16 cellular contexts compared by ENCODE assay signal in genomic region chr7:2651847-2652735, GRCh38. TPM values are rescaled to one million over a fixed set of nuclear protein-coding genes. Genes with fewer than 3 reads are reported as not detected.
"Had no signal": no experiment of that assay in that cellular context is flagged by ENCODE, and none has a peak within 500 bp of the region (broad histone marks: within the 10 kb centered on the region; RNA-seq: fewer than 3 reads in every experiment).

No MANE protein-coding gene starts in this region.

- DNase-seq: activated CD8-positive, alpha-beta memory T cell treated with anti-CD3 and anti-CD28 coated beads, Interleukin-2, amount 50 U/mL, for 48 hours; activated naive CD4-positive, alpha-beta T cell; islet precursor cell; ovary; stimulated activated CD4-positive, alpha-beta T cell treated with anti-CD3 and anti-CD28 coated beads, Interleukin-15, amount 100 ng/mL, for 24 hours; stimulated activated CD4-positive, alpha-beta T cell treated with anti-CD3 and anti-CD28 coated beads, Interleukin-4, amount 100 ng/mL, for 4 hours; stomach; T-helper 9 cell; uterus had no signal

- H3K27ac ChIP-seq: breast epithelium, heart right ventricle, left lung, ovary, stomach, uterus, VCaP had no signal

- H3K4me3 ChIP-seq: breast epithelium, heart right ventricle, left lung, ovary, stomach, uterus had no signal

- H3K36me3 ChIP-seq: breast epithelium, ovary, uterus had no signal

- H3K27me3 ChIP-seq: breast epithelium, heart right ventricle, left lung, ovary, stomach, uterus had no signal

- ATAC-seq: activated CD4-positive, alpha-beta T cell treated with anti-CD3 and anti-CD28 coated beads for 36 hours; activated CD8-positive, alpha-beta T cell treated with anti-CD3 and anti-CD28 coated beads, Interleukin-2, amount 10 ng/mL, durations not matched to agents 7 days and 5 days; left lung had no signal

- H3K4me1 ChIP-seq: breast epithelium, heart right ventricle, stomach, uterus had no signal

- FAIRE-seq: frontal cortex had no signal

- H3K9me3 ChIP-seq: breast epithelium, heart right ventricle, left lung, ovary, stomach, uterus had no signal

RNA-seq across cellular contexts. Expression of gene AMZ1, which starts 35.9 kb away (rescaled TPM):
- total RNA-seq: activated CD8-positive, alpha-beta T cell treated with anti-CD3 and anti-CD28 coated beads, Interleukin-2, amount 10 ng/mL, durations not matched to agents 7 days and 5 days had no signal
- polyA plus RNA-seq: stomach had no signal
